ENCODE assay signal across 8 cellular contexts in the genomic region with DNA sequence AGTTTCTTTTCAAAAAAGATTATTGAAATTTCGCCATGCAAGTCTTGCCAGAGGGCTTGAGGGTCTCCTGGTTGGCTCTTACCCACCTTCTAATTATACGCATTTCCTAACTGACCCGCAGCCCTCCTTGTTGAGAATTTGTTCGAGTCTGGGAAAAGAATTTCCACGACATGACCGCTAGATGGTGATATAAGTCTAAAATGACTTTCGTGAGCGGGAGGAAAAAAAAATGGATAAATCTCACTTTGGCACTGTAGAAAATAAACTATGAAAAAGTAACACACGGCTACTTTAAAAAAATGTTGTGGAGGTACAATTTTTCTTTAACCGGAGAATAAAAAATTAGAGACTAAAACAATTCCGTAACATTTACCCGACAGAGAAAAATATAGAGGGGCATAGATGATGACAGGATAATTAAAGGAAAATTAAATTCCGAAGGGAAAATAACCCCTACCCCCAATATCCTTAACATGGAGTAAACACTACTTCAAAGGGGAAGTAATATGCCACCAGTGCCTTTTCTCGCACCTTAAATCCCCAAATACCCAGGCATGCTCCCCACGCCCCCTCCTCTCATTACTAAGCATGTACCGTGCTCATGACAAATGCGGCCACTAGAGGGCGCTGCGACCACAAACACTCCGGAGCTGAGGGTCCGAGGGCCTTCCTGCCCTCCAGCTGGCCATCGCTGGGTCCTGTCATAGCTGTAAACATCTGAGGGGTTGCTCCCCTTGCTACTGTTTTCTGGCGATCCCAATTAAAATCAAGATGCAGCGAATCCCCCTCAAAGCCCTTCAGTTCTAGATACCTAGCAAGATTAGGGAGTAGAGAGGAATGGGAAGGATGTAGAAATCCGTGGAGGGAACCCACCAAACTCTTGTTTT.
A peak's percentile ranks its signal among the peaks of the same experiment; 100 is the strongest.
DNase-seq lines count a peak whose midpoint lies in the region; ATAC-seq and TF ChIP-seq lines count a peak whose summit lies in the region.

No MANE protein-coding gene starts in this region.

- no peak for TF ChIP-seq EP300 in neural cell (conservative IDR thresholded peaks at IDR 0.05; ENCODE audit: poor library complexity, severe bottlenecking)

- H3K9me3 ChIP-seq in neural cell (ENCODE audit: low read length) (no peaks in the 10 kb centered on the region), aorta (ENCODE audit: control insufficient read depth, low read length) (no peaks in the 10 kb centered on the region)

- peak; percentile 61 for ATAC-seq in HG03064 (IDR thresholded peaks at IDR 0.05; ENCODE audit: low read depth, unreplicated experiment)
- ATAC-seq in aorta (ENCODE audit: low FRiP score) = peak; percentile 75

- TF ChIP-seq RAD21 in neural cell (conservative IDR thresholded peaks at IDR 0.05) = peak; percentile 85

- no peak overlapping the region for H3K9ac ChIP-seq in neural cell (ENCODE audit: low read length)

- H3K36me3 ChIP-seq in neural cell (ENCODE audit: insufficient read depth, low read length) (no peaks in the 10 kb centered on the region), aorta (ENCODE audit: control insufficient read depth in 1 of 2, insufficient read depth in 2 of 2, low read length in 1 of 2) (no peaks in the 10 kb centered on the region)

- H3F3A ChIP-seq in neural cell (ENCODE audit: insufficient read depth, low read length, poor library complexity, severe bottlenecking) = no peaks in the 10 kb centered on the region

- H3K4me2 ChIP-seq in neural cell (ENCODE audit: low read length) = no peak overlapping the region

- no peak overlapping the region for H2AFZ ChIP-seq in neural cell (ENCODE audit: low read depth, low read length)

- H4K20me1 ChIP-seq in neural cell (ENCODE audit: insufficient read depth) = no peaks in the 10 kb centered on the region

- H3K9me2 ChIP-seq in neural cell (ENCODE audit: insufficient read depth, low read length) = no peaks in the 10 kb centered on the region

- no peaks in the 10 kb centered on the region for H3K27me3 ChIP-seq in neural cell (ENCODE audit: insufficient read depth, low read depth, low read length)
- H3K27me3 ChIP-seq in aorta (ENCODE audit: control insufficient read depth in 1 of 2, insufficient read depth in 2 of 2, low read length in 1 of 2) = no peaks in the 10 kb centered on the region

- H3K27ac ChIP-seq in neural cell (ENCODE audit: low read length) = no peak overlapping the region
- no peak overlapping the region for H3K27ac ChIP-seq in aorta (ENCODE audit: low read depth in 1 of 2, low read length in 2 of 2)

- H3K4me3 ChIP-seq in fibroblast of mammary gland (ENCODE audit: control insufficient read depth, low read depth, low read length) (peak overlapping the region; percentile 6), neural cell (ENCODE audit: low read length) (no peak overlapping the region), aorta (ENCODE audit: low read length in 2 of 2) (peak overlapping the region in 1 of 2 donors; percentile 4)

- H3K4me1 ChIP-seq in aorta (ENCODE audit: control insufficient read depth in 1 of 2, insufficient read depth in 2 of 2, low read length in 2 of 2) = no peaks in the 10 kb centered on the region

- WGBS in aorta, 2 donors = 4 to 6% methylated on average over 25 of the region's 25 CpGs

- TF ChIP-seq CTCF in fibroblast of mammary gland (conservative IDR thresholded peaks at IDR 0.05; ENCODE audit: control insufficient read depth, insufficient read depth, low read depth, low read length) = peak; percentile 87
- peak; percentile 75 for TF ChIP-seq CTCF in neural cell (IDR thresholded peaks at IDR 0.05; ENCODE audit: poor library complexity, severe bottlenecking)

- intact Hi-C loops in aorta (cut with DNase I) = loop anchor here (2.0 to 10.0 kb wide), 6 partner anchors 50 to 1050 kb away; no protein-coding TSS in a partner anchor

- no peaks in the 10 kb centered on the region for H3K79me2 ChIP-seq in neural cell (replicated peaks; ENCODE audit: insufficient read depth, low read length)

- peak; percentile 72 for DNase-seq in activated effector memory CD4-positive, alpha-beta T cell treated with anti-CD3 and anti-CD28 coated beads, Interleukin-2, amount 50 U/mL, for 16 hours
- DNase-seq in activated effector memory CD4-positive, alpha-beta T cell treated with Interleukin-2 at 50 U/mL for 16 hours = no peak
- DNase-seq in NCI-H2196 treated with DMSO at 0.1 percent for 48 hours (lab: John Stamatoyannopoulos, UW; ENCODE audit: unreplicated experiment) (peak; percentile 7), fibroblast of mammary gland (ENCODE audit: low read depth) (peak; percentile 68), aorta (peak in 1 of 2 donors; percentile 88)
- DNase-seq in activated CD4-positive, alpha-beta T cell treated with anti-CD3 and anti-CD28 coated beads for 48 hours = peak; percentile 67

TF ChIP-seq in neural cell, 6 proteins besides CTCF, POLR2A, EP300 and RAD21:
- TF ChIP-seq MXI1 (conservative IDR thresholded peaks at IDR 0.05; ENCODE audit: poor library complexity, severe bottlenecking) (no peak), SMC3 (conservative IDR thresholded peaks at IDR 0.05; ENCODE audit: poor library complexity) (peak; percentile 85)
TF ChIP-seq in neural cell: peak in this region for 1.
